Comparison of ENCODE assay signal across 21 cellular contexts in the genomic region with DNA sequence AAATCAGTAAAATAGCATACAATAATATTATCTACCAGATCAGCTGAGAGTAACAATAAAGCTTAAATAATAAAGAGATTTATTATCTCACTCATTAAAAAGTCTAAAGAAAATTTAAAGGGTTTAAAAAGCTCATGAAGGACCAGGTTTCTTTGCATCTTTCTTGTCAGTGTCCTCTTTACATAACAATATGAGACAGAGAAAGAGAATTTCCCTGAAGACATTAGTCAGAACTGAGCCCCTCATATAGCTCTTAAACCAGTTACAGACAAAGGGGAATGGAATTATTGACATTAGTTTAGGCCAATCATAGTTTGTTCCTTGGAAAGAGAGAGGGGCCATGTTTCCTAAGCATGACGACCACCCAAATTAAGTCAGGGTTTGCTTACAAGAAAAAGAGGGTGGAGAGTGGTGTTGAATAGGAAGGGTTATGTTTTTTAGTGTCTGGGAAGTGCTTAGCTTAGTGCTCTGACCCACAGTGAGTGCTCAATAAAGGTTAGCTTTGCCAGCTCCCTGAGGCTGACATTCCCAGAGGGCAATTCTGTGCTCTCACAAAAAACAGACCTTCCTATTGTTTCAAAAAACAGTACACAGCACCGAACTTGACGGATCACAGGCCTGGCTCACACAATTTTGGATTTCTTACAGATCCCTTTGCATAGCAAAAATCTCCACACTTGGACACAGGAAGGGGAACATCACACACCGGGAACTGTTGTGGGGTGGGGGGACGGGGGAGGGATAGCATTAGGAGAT.
"Had no signal": no experiment of that assay in that cellular context is flagged by ENCODE, and none has a peak within 500 bp of the region (broad histone marks: within the 10 kb centered on the region; RNA-seq: fewer than 3 reads in every experiment).

No MANE protein-coding gene starts in this region.

- ATAC-seq: body of pancreas; mucosa of descending colon; naive thymus-derived CD4-positive, alpha-beta T cell; pancreas; right lobe of liver; WTC11 had no signal

- DNase-seq: activated CD4-positive, alpha-beta T cell treated with anti-CD3 and anti-CD28 coated beads for 4 hours; activated T-cell treated with anti-CD3 and anti-CD28 coated beads for 4 hours; body of pancreas; caudate nucleus; erythroblast; head of caudate nucleus; kidney glomerular epithelial cell; mucosa of descending colon; naive thymus-derived CD4-positive, alpha-beta T cell; pancreas; right lobe of liver; SK-N-SH; stimulated activated naive B cell treated with anti-CD40 and anti-IgM and Interleukin-4, amounts not matched to agents 10 μg/mL and 1 μg/mL and 100 μg/mL, for 72 hours had no signal

- H3K9me3 ChIP-seq: body of pancreas, mucosa of descending colon, neutrophil, pancreas, right lobe of liver, SK-N-SH, tibial nerve had no signal

- H3K4me3 ChIP-seq: body of pancreas, mucosa of descending colon, pancreas, right lobe of liver, tibial nerve had no signal

- H3K36me3 Mint-ChIP-seq: activated CD4-positive, alpha-beta memory T cell treated with anti-CD3 and anti-CD28 coated beads for 36 hours; activated naive CD8-positive, alpha-beta T cell; memory B cell; naive thymus-derived CD4-positive, alpha-beta T cell; stimulated activated naive B cell treated with anti-CD40 and anti-IgM and Interleukin-4, amounts not matched to agents 10 μg/mL and 1 μg/mL and 100 μg/mL, for 72 hours; WTC11 had no signal

- H3K9me3 Mint-ChIP-seq: activated CD4-positive, alpha-beta memory T cell treated with anti-CD3 and anti-CD28 coated beads for 36 hours; activated T-helper 1 cell treated with anti-CD3 and anti-CD28 coated beads, Interleukin-12 subunit alpha, Interleukin-12 subunit beta, Interleukin-2, Interleukin-4 antibody, amounts not matched to agents 30 ng/mL and 10 ng/mL and 1 ng/mL, durations not matched to agents 14 hours and 24 hours and 36 hours; memory B cell; stimulated activated naive B cell treated with anti-CD40 and anti-IgM and Interleukin-4, amounts not matched to agents 10 μg/mL and 1 μg/mL and 100 μg/mL, for 72 hours; T-helper 2 cell treated with Interferon-gamma antibody and Interleukin-4, amounts not matched to agents 5 μg/mL and 100 μg/mL, for 36 hours; WTC11 had no signal

- H3K4me3 Mint-ChIP-seq: activated CD4-positive, alpha-beta memory T cell treated with anti-CD3 and anti-CD28 coated beads for 36 hours; activated naive CD8-positive, alpha-beta T cell; activated T-helper 1 cell treated with anti-CD3 and anti-CD28 coated beads, Interleukin-12 subunit alpha, Interleukin-12 subunit beta, Interleukin-2, Interleukin-4 antibody, amounts not matched to agents 30 ng/mL and 10 ng/mL and 1 ng/mL, durations not matched to agents 14 hours and 24 hours and 36 hours; memory B cell; naive thymus-derived CD4-positive, alpha-beta T cell; stimulated activated naive B cell treated with anti-CD40 and anti-IgM and Interleukin-4, amounts not matched to agents 10 μg/mL and 1 μg/mL and 100 μg/mL, for 72 hours; T-helper 2 cell treated with Interferon-gamma antibody and Interleukin-4, amounts not matched to agents 5 μg/mL and 100 μg/mL, for 36 hours; WTC11 had no signal

- H3K4me1 ChIP-seq: pancreas, right lobe of liver had no signal

- H3K27ac ChIP-seq: body of pancreas, neutrophil, pancreas, right lobe of liver, tibial nerve had no signal

- H3K9ac ChIP-seq: SK-N-SH had no signal

- H3K36me3 ChIP-seq: neutrophil, pancreas, right lobe of liver, tibial nerve had no signal

- H3K27me3 ChIP-seq: body of pancreas, pancreas, right lobe of liver, tibial nerve had no signal

- H3K4me2 ChIP-seq: SK-N-SH had no signal

- H3K27ac Mint-ChIP-seq: activated CD4-positive, alpha-beta memory T cell treated with anti-CD3 and anti-CD28 coated beads for 36 hours; activated naive CD8-positive, alpha-beta T cell; activated T-helper 1 cell treated with anti-CD3 and anti-CD28 coated beads, Interleukin-12 subunit alpha, Interleukin-12 subunit beta, Interleukin-2, Interleukin-4 antibody, amounts not matched to agents 30 ng/mL and 10 ng/mL and 1 ng/mL, durations not matched to agents 14 hours and 24 hours and 36 hours; memory B cell; stimulated activated naive B cell treated with anti-CD40 and anti-IgM and Interleukin-4, amounts not matched to agents 10 μg/mL and 1 μg/mL and 100 μg/mL, for 72 hours; T-helper 2 cell treated with Interferon-gamma antibody and Interleukin-4, amounts not matched to agents 5 μg/mL and 100 μg/mL, for 36 hours; WTC11 had no signal
